In the genomic region with DNA sequence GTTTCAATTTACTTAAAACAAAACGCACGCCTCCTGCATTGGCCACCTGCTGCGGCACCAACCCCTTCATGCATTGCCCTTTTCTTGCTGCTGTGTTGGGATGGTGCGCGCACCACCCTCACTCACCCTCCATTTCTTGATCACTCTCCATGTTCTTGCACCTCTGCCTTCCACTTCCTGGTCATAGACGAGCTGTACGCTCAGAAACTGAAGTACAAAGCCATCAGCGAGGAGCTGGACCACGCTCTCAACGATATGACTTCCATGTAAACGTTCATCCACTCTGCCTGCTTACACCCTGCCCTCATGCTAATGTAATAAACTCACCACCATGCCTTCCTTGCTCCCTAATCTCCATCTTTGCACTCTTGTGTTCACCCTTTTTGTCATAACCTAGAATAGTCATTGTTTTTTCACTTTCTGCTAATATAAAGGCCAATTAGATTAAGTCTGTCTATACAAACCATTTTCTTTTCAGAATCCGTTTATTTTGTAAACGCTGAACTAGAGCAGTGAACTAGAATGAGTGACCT, we compare ENCODE assay signal across 31 cellular contexts. TPM values are rescaled to one million over a fixed set of nuclear protein-coding genes. Genes with fewer than 3 reads are reported as not detected.
DNase-seq lines count a peak whose midpoint lies in the region; ATAC-seq, FAIRE-seq and TF ChIP-seq lines count a peak whose summit lies in the region.
"Had no signal": no experiment of that assay in that cellular context is flagged by ENCODE, and none has a peak within 500 bp of the region (broad histone marks: within the 10 kb centered on the region; RNA-seq: fewer than 3 reads in every experiment).

No MANE protein-coding gene starts in this region.

- 91% methylated on average over 13 of the region's 13 CpGs for WGBS in A549 (ENCODE audit: missing lambda C conversion rate)
- 89 to 92% methylated on average over 13 of the region's 13 CpGs for WGBS in sigmoid colon, 2 donors

- no peak for FAIRE-seq in A549 (lab: Jason Lieb, UNC)
- FAIRE-seq: D721Med, H1 had no signal

- no peaks in the 10 kb centered on the region for H3K27me3 ChIP-seq in sigmoid colon
- H3K27me3 ChIP-seq: adrenal gland, brain microvascular endothelial cell, gastrocnemius medialis, neutrophil, upper lobe of left lung had no signal

- H3K4me3 ChIP-seq in A549 (no peak overlapping the region), sigmoid colon (no peak overlapping the region)
- H3K4me3 ChIP-seq: adrenal gland, gastrocnemius medialis, upper lobe of left lung had no signal

- no peaks in the 10 kb centered on the region for H3K9me3 ChIP-seq in A549
- H3K9me3 ChIP-seq in sigmoid colon = no peaks in the 10 kb centered on the region
- H3K9me3 ChIP-seq: adrenal gland, gastrocnemius medialis, neutrophil, upper lobe of left lung had no signal

- TF ChIP-seq EP300 in A549 (IDR thresholded peaks at IDR 0.05) (no peak), sigmoid colon (IDR thresholded peaks at IDR 0.05) (no peak)

- ATAC-seq in A549 = no peak
- ATAC-seq: activated T-helper 17 cell treated with anti-CD3 and anti-CD28 coated beads, Interleukin-2, amount 50 U/mL, for 72 hours; left colon; PC-3; Right ventricle myocardium inferior had no signal

- DNase-seq in A549 (ENCODE audit: low read depth in 1 of 2, low spot score in 1 of 2) (no peak), kidney tubule cell (ENCODE audit: low spot score) (peak; percentile 13), sigmoid colon (no peak), NCI-H526 treated with DMSO at 0.1 percent for 48 hours (lab: John Stamatoyannopoulos, UW) (no peak), T-helper 9 cell (no peak), glomerular visceral epithelial cell (ENCODE audit: extremely low spot score) (no peak)
- DNase-seq in activated T-cell treated with anti-CD3 and anti-CD28 coated beads, Interleukin-2, amount 50 U/mL, for 1 hour = no peak
- DNase-seq: activated CD4-positive, alpha-beta memory T cell treated with anti-CD3 and anti-CD28 coated beads, Interleukin-2, amount 10 ng/mL, durations not matched to agents 7 days and 5 days; activated CD8-positive, alpha-beta memory T cell treated with anti-CD3 and anti-CD28 coated beads, Interleukin-2, amount 50 U/mL, for 4 hours; activated naive CD4-positive, alpha-beta T cell treated with anti-CD3 and anti-CD28 coated beads, Interleukin-2, amount 10 ng/mL, durations not matched to agents 7 days and 5 days; brain microvascular endothelial cell; CD4-positive, alpha-beta T cell; DND-41; gastrocnemius medialis; hippocampal formation; left colon; NCI-H1417; NCI-H2029; NCI-H524; PC-3; stimulated activated CD4-positive, alpha-beta T cell treated with anti-CD3 and anti-CD28 coated beads, Interleukin-15, amount 100 ng/mL, for 24 hours; stimulated activated CD4-positive, alpha-beta T cell treated with anti-CD3 and anti-CD28 coated beads, Interleukin-4, amount 100 ng/mL, for 4 hours; upper lobe of left lung had no signal

- H3K4me2 ChIP-seq in A549 = no peak overlapping the region

- TF ChIP-seq CTCF in A549 (IDR thresholded peaks at IDR 0.05) (no peak), VCaP (conservative IDR thresholded peaks at IDR 0.05) (no peak), sigmoid colon (IDR thresholded peaks at IDR 0.05) (no peak)

- intact Hi-C loops in sigmoid colon (cut with DNase I) = no loop called here

- H3K27ac ChIP-seq in A549 = peak overlapping the region in 1 of 2 experiments; percentile 16; a peak in 1 of 6 replicates
- H3K27ac ChIP-seq in VCaP = peak overlapping the region; percentile 48; the same call in 1 of the 2 replicates
- H3K27ac ChIP-seq in sigmoid colon = peak overlapping the region; percentile 62 to 99 (median 98)
- H3K27ac ChIP-seq: brain microvascular endothelial cell, HL-60, neutrophil had no signal

- TF ChIP-seq POLR2A in A549 (IDR thresholded peaks at IDR 0.05; ENCODE audit: low read length) = no peak
- no peak for TF ChIP-seq POLR2A in sigmoid colon (IDR thresholded peaks at IDR 0.05)

- H3K36me3 ChIP-seq in sigmoid colon = peaks cover 61 to 98% (median 91%) of the 10 kb centered on the region in 4 donors

- POLR2A ChIA-PET in A549 (lab: Yijun Ruan, JAX) = interaction anchor here (0.8 to 1.2 kb wide), 2 partner anchors 22 to 25 kb away, joined by 3 read pairs; partner anchors contain the start of gene TPM1

- CTCF ChIA-PET in A549 (lab: Yijun Ruan, JAX) = interaction anchor here (0.6 to 50.6 kb wide), 6 partner anchors 3 to 336 kb away, joined by 3 to 1136 read pairs (median 3); partner anchors contain the start of gene TPM1

- H3K4me1 ChIP-seq in A549 (peaks cover 88% of the 10 kb centered on the region), sigmoid colon (peaks cover 0 to 96% (median 94%) of the 10 kb centered on the region in 4 donors)

- TF ChIP-seq RAD21 in A549 (conservative IDR thresholded peaks at IDR 0.05 in 1 of 2, IDR thresholded peaks at IDR 0.05 in 1 of 2) = no peak

TF ChIP-seq in A549, 52 proteins besides CTCF, POLR2A, EP300 and RAD21:
- TF ChIP-seq MAZ (IDR thresholded peaks at IDR 0.05; ENCODE audit: borderline replicate concordance, low read depth, low read length) = no peak
- TF ChIP-seq JUN (IDR thresholded peaks at IDR 0.05) = peak in 1 of 2 experiments; percentile 14; a peak in 1 of 5 replicates
- TF ChIP-seq, protein P1, sequence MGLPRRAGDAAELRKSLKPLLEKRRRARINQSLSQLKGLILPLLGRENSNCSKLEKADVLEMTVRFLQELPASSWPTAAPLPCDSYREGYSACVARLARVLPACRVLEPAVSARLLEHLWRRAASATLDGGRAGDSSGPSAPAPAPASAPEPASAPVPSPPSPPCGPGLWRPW (IDR thresholded peaks at IDR 0.05) = 0 out of 2 replicates have a peak, but pooled peaks have one; percentile 9

RNA-seq across cellular contexts. Expression of gene TPM1, which starts 21.4 kb away (rescaled TPM):
- 777 and 894 TPM in 2 replicates for polyA plus RNA-seq in A549 (2011; rRNA removed)
- 824 and 915 TPM in 2 replicates for polyA plus RNA-seq in A549 (2012; cell fraction: cytosol; rRNA removed)
- 678 and 876 TPM in 2 replicates for polyA plus RNA-seq in A549 (2012; cell fraction: nucleus; rRNA removed)
- polyA plus RNA-seq in A549 (2017; fragmentation: RNase III; extraction: RNeasy Plus Mini Kit Qiagen cat#74134 plus additional on column Dnase treatment) = 954 to 1,229 TPM (median 1,043 TPM) in 3 replicates
- 537 and 670 TPM in 2 replicates for polyA minus RNA-seq in A549 (2011; rRNA and poly(A)+ RNA removed)
- 1,000 to 10,000 TPM; 2,634 to 4,179 (median 3,850) TPM for total RNA-seq in sigmoid colon
- 100 to 1,000 TPM; 438 to 950 (median 563) TPM for polyA plus RNA-seq in sigmoid colon

RNA-seq across cellular contexts. Expression of gene LACTB, which starts 57.7 kb away (rescaled TPM):
- polyA plus RNA-seq in A549 (2011; rRNA removed) (31.0 and 59.6 TPM in 2 replicates), A549 (2017; fragmentation: RNase III; extraction: RNeasy Plus Mini Kit Qiagen cat#74134 plus additional on column Dnase treatment) (56.5 to 69.8 TPM (median 56.7 TPM) in 3 replicates), sigmoid colon (10 to 100 TPM; 14.9 to 32.4 (median 21.6) TPM)
- 27.8 and 29.8 TPM in 2 replicates for polyA plus RNA-seq in A549 (2012; cell fraction: cytosol; rRNA removed)
- 16.7 and 18.5 TPM in 2 replicates for polyA plus RNA-seq in A549 (2012; cell fraction: nucleus; rRNA removed)
- 8.8 and 9.4 TPM in 2 replicates for polyA minus RNA-seq in A549 (2011; rRNA and poly(A)+ RNA removed)
- total RNA-seq in sigmoid colon = 10 to 100 TPM in 1 of 4 donors, 1 to 10 TPM in 3; 7.2 to 11.2 (median 8.4) TPM
